Comparison of ENCODE assay signal across 17 cellular contexts in the genomic region with DNA sequence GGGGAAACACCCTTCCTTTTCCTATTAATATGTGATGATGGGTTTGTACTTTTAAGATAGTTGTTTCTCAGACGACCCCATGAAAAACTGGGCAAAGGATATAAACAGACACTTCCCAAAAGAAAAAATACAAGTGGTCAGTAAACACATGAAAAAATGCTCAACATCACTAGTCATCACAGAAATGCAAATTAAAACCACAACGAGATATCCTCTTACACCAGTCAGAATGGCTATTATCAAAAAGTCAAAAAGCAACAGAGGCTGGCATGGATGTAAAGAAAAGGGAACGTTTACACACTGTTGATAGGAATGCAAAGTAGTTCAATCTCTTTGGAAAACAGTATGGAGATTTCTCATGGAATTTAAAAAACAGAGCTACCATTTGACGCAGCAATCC.
DNase-seq lines count a peak whose midpoint lies in the region; ATAC-seq, FAIRE-seq and TF ChIP-seq lines count a peak whose summit lies in the region.
"Had no signal": no experiment of that assay in that cellular context is flagged by ENCODE, and none has a peak within 500 bp of the region (broad histone marks: within the 10 kb centered on the region; RNA-seq: fewer than 3 reads in every experiment).

No MANE protein-coding gene starts in this region.

- H3K27me3 ChIP-seq in endothelial cell of umbilical vein (ENCODE audit: control insufficient read depth in 2 of 2, insufficient read depth in 2 of 2, low read length in 2 of 2) = no peaks in the 10 kb centered on the region
- H3K27me3 ChIP-seq in body of pancreas = no peaks in the 10 kb centered on the region
- no peaks in the 10 kb centered on the region for H3K27me3 ChIP-seq in smooth muscle cell (ENCODE audit: low read depth)

- no peaks in the 10 kb centered on the region for H3K27me3 Mint-ChIP-seq in neural crest cell (ENCODE audit: low read depth)
- H3K27me3 Mint-ChIP-seq: IgD-negative memory B cell had no signal

- ATAC-seq in body of pancreas = no peak
- ATAC-seq: Right ventricle myocardium inferior had no signal

- H3K9ac ChIP-seq in endothelial cell of umbilical vein (replicated peaks; ENCODE audit: extremely low read depth, insufficient read depth, low read length) (no peak overlapping the region), smooth muscle cell (ENCODE audit: low read depth) (no peak overlapping the region)

- H3K36me3 Mint-ChIP-seq in neural crest cell (ENCODE audit: low read depth) = no peaks in the 10 kb centered on the region

- H3K4me3 Mint-ChIP-seq in neural crest cell = no peak overlapping the region
- H3K4me3 Mint-ChIP-seq: IgD-negative memory B cell had no signal

- peaks cover 3% of the 10 kb centered on the region for H3K9me3 Mint-ChIP-seq in neural crest cell

- H3K36me3 ChIP-seq in endothelial cell of umbilical vein (ENCODE audit: control insufficient read depth in 2 of 2, extremely low read depth in 1 of 2, insufficient read depth in 2 of 2, low read length in 2 of 2) (no peaks in the 10 kb centered on the region), body of pancreas (replicated peaks in 1 of 2; ENCODE audit: insufficient read depth in 1 of 2, low read depth in 2 of 2) (no peaks in the 10 kb centered on the region), smooth muscle cell (ENCODE audit: low read depth) (no peaks in the 10 kb centered on the region)

- CTCF ChIA-PET in endothelial cell of umbilical vein (lab: Charles Lee) = no interaction called here

- H3K4me3 ChIP-seq in endothelial cell of umbilical vein (replicated peaks in 1 of 3; ENCODE audit: insufficient read depth in 1 of 3, low read depth in 1 of 3, low read length in 3 of 3) (no peak overlapping the region), body of pancreas (no peak overlapping the region), smooth muscle cell (no peak overlapping the region)

- H3K9me3 ChIP-seq in endothelial cell of umbilical vein (replicated peaks; ENCODE audit: control insufficient read depth, insufficient read depth, low read length) (no peaks in the 10 kb centered on the region), body of pancreas (no peaks in the 10 kb centered on the region), smooth muscle cell (replicated peaks; ENCODE audit: low read depth) (no peaks in the 10 kb centered on the region)
- H3K9me3 ChIP-seq: Caco-2 had no signal

- no peaks in the 10 kb centered on the region for H3F3A ChIP-seq in smooth muscle cell (ENCODE audit: low read depth)

- H3K4me1 ChIP-seq in endothelial cell of umbilical vein (ENCODE audit: control insufficient read depth, extremely low read depth, insufficient read depth, low read length) (no peaks in the 10 kb centered on the region), body of pancreas (no peaks in the 10 kb centered on the region), smooth muscle cell (ENCODE audit: low read depth) (no peaks in the 10 kb centered on the region)
- H3K4me1 ChIP-seq: Caco-2 had no signal

- H3K9me1 ChIP-seq in endothelial cell of umbilical vein (replicated peaks; ENCODE audit: control insufficient read depth, extremely low read depth, insufficient read depth, low read length) = no peaks in the 10 kb centered on the region

- no peak for TF ChIP-seq CTCF in endothelial cell of umbilical vein (IDR thresholded peaks at IDR 0.05; ENCODE audit: extremely low read depth in 1 of 2, insufficient read depth in 1 of 2, low read depth in 1 of 2, low read length in 2 of 2)
- TF ChIP-seq CTCF in neural crest cell (conservative IDR thresholded peaks at IDR 0.05) = no peak
- TF ChIP-seq CTCF in body of pancreas (IDR thresholded peaks at IDR 0.05) = no peak
- no peak for TF ChIP-seq CTCF in smooth muscle cell (IDR thresholded peaks at IDR 0.05; ENCODE audit: borderline replicate concordance, insufficient read depth, poor library complexity, severe bottlenecking)

- dilution Hi-C loops in endothelial cell of umbilical vein (cut with MboI; ENCODE audit: extremely low pct_ligation_motif_present, low sequenced_read_pairs) = no loop called here

- TF ChIP-seq POLR2A in endothelial cell of umbilical vein (IDR thresholded peaks at IDR 0.05; ENCODE audit: low read depth, low read length) (no peak), body of pancreas (IDR thresholded peaks at IDR 0.05) (no peak)

- H2AFZ ChIP-seq in endothelial cell of umbilical vein (ENCODE audit: low read depth, low read length) (no peak overlapping the region), smooth muscle cell (ENCODE audit: low read depth) (no peak overlapping the region)

- FAIRE-seq in endothelial cell of umbilical vein (lab: Jason Lieb, UNC) = peak; percentile 35
- FAIRE-seq: GM19239 had no signal

- H3K4me2 ChIP-seq in endothelial cell of umbilical vein (ENCODE audit: insufficient read depth, low read length) (no peak overlapping the region), smooth muscle cell (no peak overlapping the region)

- POLR2A ChIA-PET in endothelial cell of umbilical vein (lab: Charles Lee) = no interaction called here

- 28 to 31% methylated on average over 4 of the region's 4 CpGs for WGBS in body of pancreas, 2 donors
- WGBS in smooth muscle cell (ENCODE audit: low lambda C conversion rate) = 34% methylated on average over 4 of the region's 4 CpGs

- intact Hi-C loops in endothelial cell of umbilical vein (cut with micrococcal nuclease) (no loop called here), body of pancreas (cut with DNase I) (no loop called here)

- H3K4me1 Mint-ChIP-seq in neural crest cell = peaks cover 3% of the 10 kb centered on the region

- H4K20me1 ChIP-seq in endothelial cell of umbilical vein (replicated peaks; ENCODE audit: control insufficient read depth, extremely low read depth, insufficient read depth, low read length) (no peaks in the 10 kb centered on the region), smooth muscle cell (ENCODE audit: low read depth) (no peaks in the 10 kb centered on the region)

- H3K79me2 ChIP-seq in endothelial cell of umbilical vein (ENCODE audit: control insufficient read depth, insufficient read depth, low read length) = no peaks in the 10 kb centered on the region
- H3K79me2 ChIP-seq in smooth muscle cell (ENCODE audit: low read depth) = no peaks in the 10 kb centered on the region

- peak overlapping the region; percentile 19 for H3K27ac Mint-ChIP-seq in neural crest cell (ENCODE audit: unreplicated experiment)
- H3K27ac Mint-ChIP-seq: IgD-negative memory B cell had no signal

- DNase-seq in HCEC 1CT (peak; percentile 10), NCI-H526 treated with DMSO at 0.1 percent for 48 hours (lab: John Stamatoyannopoulos, UW) (peak; percentile 30), endothelial cell of umbilical vein (ENCODE audit: low read depth, low spot score) (no peak), neural crest cell (ENCODE audit: low read depth, low spot score) (no peak), body of pancreas (no peak), smooth muscle cell (lab: John Stamatoyannopoulos, UW; ENCODE audit: unreplicated experiment) (no peak)
- no peak for DNase-seq in stimulated activated naive CD4-positive, alpha-beta T cell treated with Interleukin-2 at 50 U/mL for 16 hours (lab: John Stamatoyannopoulos, UW)
- DNase-seq: AML-193, Caco-2, DMS153, EL, H7, Kasumi-1, NCI-H187 treated with DMSO at 0.1 percent for 48 hours had no signal

- H3K27ac ChIP-seq in endothelial cell of umbilical vein (ENCODE audit: insufficient read depth, low read depth, low read length) = no peak overlapping the region
- no peak overlapping the region for H3K27ac ChIP-seq in body of pancreas
- no peak overlapping the region for H3K27ac ChIP-seq in smooth muscle cell (ENCODE audit: low read depth)

- BruUV-seq in endothelial cell of umbilical vein (replicated peaks; lab: Mats Ljungman, UMichigan) = no TSS peak

TF ChIP-seq in endothelial cell of umbilical vein, 7 proteins besides CTCF, POLR2A, EP300 and RAD21:
- TF ChIP-seq EZH2 (IDR thresholded peaks at IDR 0.05; ENCODE audit: borderline replicate concordance, low read depth, low read length, severe bottlenecking) = no peak
- TF ChIP-seq FOS (IDR thresholded peaks at IDR 0.05; ENCODE audit: borderline replicate concordance, insufficient read depth, low read length) = no peak
- no peak for TF ChIP-seq GATA2 (IDR thresholded peaks at IDR 0.05; ENCODE audit: insufficient read depth, insufficient read length, low read depth, low read length)
- TF ChIP-seq, protein P1, sequence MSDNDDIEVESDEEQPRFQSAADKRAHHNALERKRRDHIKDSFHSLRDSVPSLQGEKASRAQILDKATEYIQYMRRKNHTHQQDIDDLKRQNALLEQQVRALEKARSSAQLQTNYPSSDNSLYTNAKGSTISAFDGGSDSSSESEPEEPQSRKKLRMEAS (IDR thresholded peaks at IDR 0.05; ENCODE audit: insufficient read depth, insufficient read length) = no peak
- TF ChIP-seq POLR2AphosphoS5 (IDR thresholded peaks at IDR 0.05; ENCODE audit: insufficient read depth, low read depth, low read length) = no peak
- TF ChIP-seq MYC (IDR thresholded peaks at IDR 0.05; ENCODE audit: low read depth, low read length) = no peak
- no peak for TF ChIP-seq JUN (IDR thresholded peaks at IDR 0.05; ENCODE audit: borderline replicate concordance, insufficient read depth, insufficient read length, low read depth)
TF ChIP-seq in endothelial cell of umbilical vein: peak in this region for 0.

Comparison
In these comparisons a context has a peak if more than half of its experiments do, and no peak if none do; other contexts are left out.
1. DNase-seq: peak in HCEC 1CT (single experiment) and NCI-H526 treated with DMSO at 0.1 percent for 48 hours (single experiment); none in endothelial cell of umbilical vein (single experiment), neural crest cell (single experiment), body of pancreas (0 of 4), smooth muscle cell (single experiment) and stimulated activated naive CD4-positive, alpha-beta T cell treated with Interleukin-2 at 50 U/mL for 16 hours (single experiment).